Comparison of ENCODE assay signal across 9 cellular contexts in the genomic region with DNA sequence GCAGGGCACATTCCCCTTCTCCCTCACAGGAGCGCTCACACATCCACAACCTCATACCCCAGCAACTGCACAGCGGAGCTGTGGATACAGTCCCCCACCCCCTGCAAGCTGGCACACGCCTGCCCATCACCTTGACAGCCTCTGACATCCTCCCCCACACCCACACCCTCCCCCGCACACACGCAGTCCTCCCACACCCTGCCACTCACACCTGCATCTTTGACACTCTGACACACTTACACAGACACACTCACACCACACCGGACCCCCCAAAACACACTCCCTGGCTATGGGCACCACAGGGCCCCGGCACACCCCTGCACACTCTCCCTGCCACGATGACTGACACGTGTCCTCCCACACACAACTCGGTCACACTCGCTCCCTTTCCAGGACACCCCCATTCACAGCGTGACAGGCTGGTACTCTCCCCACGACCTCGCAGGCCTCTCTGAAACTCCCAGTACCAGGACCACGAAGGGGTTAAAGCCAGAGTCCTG. TPM values are rescaled to one million over a fixed set of nuclear protein-coding genes. Genes with fewer than 3 reads are reported as not detected.
DNase-seq lines count a peak whose midpoint lies in the region; ATAC-seq, FAIRE-seq and TF ChIP-seq lines count a peak whose summit lies in the region.
"Had no signal": no experiment of that assay in that cellular context is flagged by ENCODE, and none has a peak within 500 bp of the region (broad histone marks: within the 10 kb centered on the region; RNA-seq: fewer than 3 reads in every experiment).

No MANE protein-coding gene starts in this region.

- H3K27me3 ChIP-seq in K562 (ENCODE audit: control insufficient read depth in 2 of 2, insufficient read depth in 2 of 2, low read length in 2 of 2) (peaks cover 0 to 5% of the 10 kb centered on the region in 2 experiments; a peak in 2 of 5 replicates), vagina (peaks cover 7% of the 10 kb centered on the region)

- CTCF ChIA-PET in K562 (lab: Yijun Ruan, JAX; ENCODE audit: low intra/inter-chr PET ratio), result no interaction called here

- H2AFZ ChIP-seq in K562 (ENCODE audit: low read depth, low read length), result no peak overlapping the region

- H3K4me3 Mint-ChIP-seq in mesothelial cell of epicardium, result peak overlapping the region; percentile 65

- WGBS in K562 (ENCODE audit: insufficient coverage, low coverage, missing lambda C conversion rate), result 20% methylated on average over 10 of the region's 15 CpGs

- peaks cover 22% of the 10 kb centered on the region for H3K4me1 Mint-ChIP-seq in mesothelial cell of epicardium

- peak overlapping the region in 1 of 2 experiments; percentile 76; a peak in 1 of 4 replicates for H3K9ac ChIP-seq in K562 (ENCODE audit: insufficient read depth in 1 of 2, low read depth in 2 of 2, low read length in 2 of 2)

- in situ Hi-C loops in K562 (cut with MboI), result no loop called here

- FAIRE-seq in K562 (lab: Jason Lieb, UNC), result no peak

- H3K9me3 ChIP-seq in K562 (replicated peaks; ENCODE audit: control insufficient read depth, insufficient read depth, low read depth, low read length) (no peaks in the 10 kb centered on the region), vagina (no peaks in the 10 kb centered on the region)

- no peak overlapping the region for H3K27ac ChIP-seq in K562 (ENCODE audit: extremely low read depth, low read depth, low read length)
- H3K27ac ChIP-seq in vagina, result no peak overlapping the region

- intact Hi-C loops in K562 (cut with micrococcal nuclease), result no loop called here
- intact Hi-C loops in vagina (cut with DNase I), result no loop called here

- no peak for TF ChIP-seq CTCF in K562 (IDR thresholded peaks at IDR 0.05 in 2 of 3, conservative IDR thresholded peaks at IDR 0.05 in 1 of 3; ENCODE audit: insufficient read depth in 2 of 3, low read depth in 1 of 3, low read length in 3 of 3)
- TF ChIP-seq CTCF in mesothelial cell of epicardium (IDR thresholded peaks at IDR 0.05; ENCODE audit: unreplicated experiment), result no peak
- TF ChIP-seq CTCF in vagina (IDR thresholded peaks at IDR 0.05), result no peak

- TF ChIP-seq RAD21 in K562 (CRISPR knock-in tag; conservative IDR thresholded peaks at IDR 0.05 in 1 of 2, IDR thresholded peaks at IDR 0.05 in 1 of 2), result no peak

- POLR2A ChIA-PET in K562 (lab: Yijun Ruan, JAX), result no interaction called here

- H3K79me2 ChIP-seq in K562 (ENCODE audit: control insufficient read depth, insufficient read depth, low read length), result no peaks in the 10 kb centered on the region

- H3K36me3 Mint-ChIP-seq in mesothelial cell of epicardium, result no peaks in the 10 kb centered on the region

- TF ChIP-seq POLR2A in K562 (conservative IDR thresholded peaks at IDR 0.05) (no peak), vagina (IDR thresholded peaks at IDR 0.05) (no peak)

- ATAC-seq in K562, result no peak
- ATAC-seq in GM21786 (IDR thresholded peaks at IDR 0.05; ENCODE audit: unreplicated experiment), result no peak

- H4K20me1 ChIP-seq in K562 (replicated peaks; ENCODE audit: control insufficient read depth, insufficient read depth, low read length), result no peaks in the 10 kb centered on the region

- H3K4me2 ChIP-seq in K562 (ENCODE audit: insufficient read depth, low read length), result no peak overlapping the region

- H3K27ac Mint-ChIP-seq in mesothelial cell of epicardium, result no peak overlapping the region

- H3K27me3 Mint-ChIP-seq in mesothelial cell of epicardium (ENCODE audit: low read depth), result peaks cover 81% of the 10 kb centered on the region

- no peak for TF ChIP-seq EP300 in K562 (IDR thresholded peaks at IDR 0.05; ENCODE audit: low read length)

- no peaks in the 10 kb centered on the region for H3K9me3 Mint-ChIP-seq in mesothelial cell of epicardium

- H3K36me3 ChIP-seq in K562 (ENCODE audit: control insufficient read depth, insufficient read depth, low read length) (no peaks in the 10 kb centered on the region), vagina (no peaks in the 10 kb centered on the region)

- peak; percentile 24 for DNase-seq in stimulated activated CD4-positive, alpha-beta T cell treated with anti-CD3 and anti-CD28 coated beads, Interleukin-1b, Interleukin-23, amount 100 ng/mL, for 48 hours
- no peak for DNase-seq in stimulated activated CD4-positive, alpha-beta T cell treated with anti-CD3 and anti-CD28 coated beads, Interleukin-4, amount 100 ng/mL, for 1 hour
- DNase-seq in K562 (ENCODE audit: extremely low read depth in 1 of 4, low spot score in 3 of 4) (peak in 2 of 4 experiments; percentile 50 to 59), mesothelial cell of epicardium (ENCODE audit: low spot score in 2 of 2, unreplicated experiment in 2 of 2) (no peak), vagina (ENCODE audit: extremely low spot score in 2 of 2) (no peak), H4 (ENCODE audit: low spot score) (no peak), HUDEP-2 (lab: John Stamatoyannopoulos, UW; ENCODE audit: unreplicated experiment in 76 of 76) (no peak)

- H3K4me3 ChIP-seq in K562 (no peak overlapping the region), vagina (peak overlapping the region; percentile 34 to 42)

- H3K4me1 ChIP-seq in K562 (replicated peaks in 1 of 2; ENCODE audit: control insufficient read depth in 2 of 2, insufficient read depth in 2 of 2, low read length in 2 of 2) (peaks cover 3 to 49% of the 10 kb centered on the region in 2 experiments; a peak in 2 of 5 replicates), vagina (peaks cover 19% of the 10 kb centered on the region)

- BruUV-seq in K562 (replicated peaks; lab: Mats Ljungman, UMichigan), result no TSS peak

- no peaks in the 10 kb centered on the region for H3K9me1 ChIP-seq in K562 (ENCODE audit: control insufficient read depth, insufficient read depth, low read length)

RNA-seq across cellular contexts. Expression of gene PPP1R1B, which starts 0.5 kb away (rescaled TPM):
- total RNA-seq in K562 (2011; cell fraction: chromatin; rRNA removed; ENCODE audit: low replicate concordance), result not detected in 2 replicates
- not detected in 2 replicates for total RNA-seq in K562 (2011; cell fraction: nucleolus; rRNA removed)
- total RNA-seq in K562 (2011; cell fraction: nucleoplasm; rRNA removed), result not detected in 2 replicates
- not detected in 2 replicates for total RNA-seq in K562 (2014; rRNA removed)
- 0.07 TPM in 1 of 2 replicates, not detected in the other for total RNA-seq in K562 (2014; rRNA removed; fragmentation: Illumina TruSeq; extraction: Trizol)
- total RNA-seq in K562 (2015; rRNA removed; fragmentation: Illumina TruSeq; extraction: Trizol), result not detected in 2 replicates
- 0.18 TPM in 1 of 2 replicates, not detected in the other for total RNA-seq in K562 (2021)
- 0.10 TPM in 1 of 2 replicates, not detected in the other for polyA plus RNA-seq in K562 (2011; rRNA removed)
- polyA plus RNA-seq in K562 (2011; cell fraction: cytosol; rRNA removed), result 0.15 TPM in 1 of 2 replicates, not detected in the other
- 0.07 TPM in 1 of 2 replicates, not detected in the other for polyA plus RNA-seq in K562 (2011; cell fraction: nucleus; rRNA removed)
- polyA plus RNA-seq in K562 (2012), result 0.06 and 0.14 TPM in 2 replicates
- polyA plus RNA-seq in K562 (2014; fragmentation: Illumina TruSeq; extraction: Trizol), result 0.10 TPM in 1 of 2 replicates, not detected in the other
- under 1 TPM in 1 of 2 experiments, not detected in 1; 0.07 TPM for polyA plus RNA-seq in K562 (2014; fragmentation: Nextera tagmentation; extraction: Ambion mirVana)
- not detected in 2 replicates for polyA plus RNA-seq in K562 (2014; rRNA removed)
- not detected in 2 replicates for polyA minus RNA-seq in K562 (2011; rRNA and poly(A)+ RNA removed)
- polyA minus RNA-seq in K562 (2011; cell fraction: cytosol; rRNA and poly(A)+ RNA removed), result not detected in 2 replicates
- not detected in 2 replicates for polyA minus RNA-seq in K562 (2011; cell fraction: nucleus; rRNA and poly(A)+ RNA removed)
- total RNA-seq in mesothelial cell of epicardium, result 0.58 to 0.75 TPM (median 0.75 TPM) in 3 replicates
- 9.3 TPM for total RNA-seq in vagina
- not detected in 2 replicates for total RNA-seq in H4 (2014; rRNA removed; shearing (Covaris generic))
- total RNA-seq: HT1080 had no signal

RNA-seq across cellular contexts. Expression of gene STARD3, which starts 10.7 kb away (rescaled TPM):
- 89.9 and 212 TPM in 2 replicates for total RNA-seq in K562 (2011; cell fraction: chromatin; rRNA removed; ENCODE audit: low replicate concordance)
- total RNA-seq in K562 (2011; cell fraction: nucleolus; rRNA removed), result 162 and 190 TPM in 2 replicates
- 132 TPM in 2 replicates for total RNA-seq in K562 (2011; cell fraction: nucleoplasm; rRNA removed)
- total RNA-seq in K562 (2014; rRNA removed) (41.1 and 46.0 TPM in 2 replicates), K562 (2014; rRNA removed; fragmentation: Illumina TruSeq; extraction: Trizol) (18.6 and 22.0 TPM in 2 replicates), K562 (2015; rRNA removed; fragmentation: Illumina TruSeq; extraction: Trizol) (31.6 and 32.1 TPM in 2 replicates), K562 (2021) (60.2 and 69.3 TPM in 2 replicates), mesothelial cell of epicardium (55.6 to 56.6 TPM (median 56.2 TPM) in 3 replicates), vagina (148 TPM)
- polyA plus RNA-seq in K562 (2011; rRNA removed) (64.4 and 64.9 TPM in 2 replicates), K562 (2014; fragmentation: Illumina TruSeq; extraction: Trizol) (51.1 and 62.4 TPM in 2 replicates), K562 (2014; fragmentation: Nextera tagmentation; extraction: Ambion mirVana) (1 to 10 TPM in 1 of 2 experiments, under 1 TPM in 1; 0.63 to 1.9 TPM), K562 (2014; rRNA removed) (79.9 and 87.0 TPM in 2 replicates)
- polyA plus RNA-seq in K562 (2011; cell fraction: cytosol; rRNA removed), result 45.8 and 114 TPM in 2 replicates
- polyA plus RNA-seq in K562 (2011; cell fraction: nucleus; rRNA removed), result 254 and 418 TPM in 2 replicates
- 58.5 and 83.7 TPM in 2 replicates for polyA plus RNA-seq in K562 (2012)
- 27.4 and 54.1 TPM in 2 replicates for polyA minus RNA-seq in K562 (2011; rRNA and poly(A)+ RNA removed)
- 25.1 and 39.6 TPM in 2 replicates for polyA minus RNA-seq in K562 (2011; cell fraction: cytosol; rRNA and poly(A)+ RNA removed)
- polyA minus RNA-seq in K562 (2011; cell fraction: nucleus; rRNA and poly(A)+ RNA removed), result 62.2 and 85.6 TPM in 2 replicates
- total RNA-seq in H4 (2014; rRNA removed; shearing (Covaris generic)), result 20.7 and 22.9 TPM in 2 replicates

RNA-seq across cellular contexts. Expression of gene NEUROD2, which starts 18.5 kb away (rescaled TPM):
- total RNA-seq in K562 (2011; cell fraction: chromatin; rRNA removed; ENCODE audit: low replicate concordance), result not detected in 2 replicates
- not detected in 2 replicates for total RNA-seq in K562 (2011; cell fraction: nucleolus; rRNA removed)
- not detected in 2 replicates for total RNA-seq in K562 (2011; cell fraction: nucleoplasm; rRNA removed)
- total RNA-seq in K562 (2014; rRNA removed) (not detected in 2 replicates), K562 (2014; rRNA removed; fragmentation: Illumina TruSeq; extraction: Trizol) (not detected in 2 replicates), K562 (2015; rRNA removed; fragmentation: Illumina TruSeq; extraction: Trizol) (not detected in 2 replicates), K562 (2021) (not detected in 2 replicates), mesothelial cell of epicardium (0.09 TPM in 1 of 3 replicates, not detected in the others), vagina (not detected)
- polyA plus RNA-seq in K562 (2011; rRNA removed) (not detected in 2 replicates), K562 (2014; fragmentation: Illumina TruSeq; extraction: Trizol) (not detected in 2 replicates), K562 (2014; fragmentation: Nextera tagmentation; extraction: Ambion mirVana) (not detected), K562 (2014; rRNA removed) (not detected in 2 replicates)
- not detected in 2 replicates for polyA plus RNA-seq in K562 (2011; cell fraction: cytosol; rRNA removed)
- not detected in 2 replicates for polyA plus RNA-seq in K562 (2011; cell fraction: nucleus; rRNA removed)
- polyA plus RNA-seq in K562 (2012), result 0.01 TPM in 1 of 2 replicates, not detected in the other
- polyA minus RNA-seq in K562 (2011; rRNA and poly(A)+ RNA removed), result not detected in 2 replicates
- polyA minus RNA-seq in K562 (2011; cell fraction: cytosol; rRNA and poly(A)+ RNA removed), result not detected in 2 replicates
- polyA minus RNA-seq in K562 (2011; cell fraction: nucleus; rRNA and poly(A)+ RNA removed), result not detected in 2 replicates
- 0.02 TPM in 1 of 2 replicates, not detected in the other for total RNA-seq in H4 (2014; rRNA removed; shearing (Covaris generic))
- total RNA-seq: HT1080 had no signal

RNA-seq across cellular contexts. Expression of gene TCAP, which starts 38.9 kb away (rescaled TPM):
- 3.6 and 11.8 TPM in 2 replicates for total RNA-seq in K562 (2011; cell fraction: chromatin; rRNA removed; ENCODE audit: low replicate concordance)
- total RNA-seq in K562 (2011; cell fraction: nucleolus; rRNA removed), result 6.8 and 7.2 TPM in 2 replicates
- total RNA-seq in K562 (2011; cell fraction: nucleoplasm; rRNA removed), result 5.1 and 6.0 TPM in 2 replicates
- total RNA-seq in K562 (2014; rRNA removed) (0.82 and 1.2 TPM in 2 replicates), K562 (2014; rRNA removed; fragmentation: Illumina TruSeq; extraction: Trizol) (0.29 and 0.33 TPM in 2 replicates), K562 (2015; rRNA removed; fragmentation: Illumina TruSeq; extraction: Trizol) (0.98 and 1.4 TPM in 2 replicates), K562 (2021) (1.1 and 1.4 TPM in 2 replicates), mesothelial cell of epicardium (1.6 to 3.0 TPM (median 2.3 TPM) in 3 replicates), vagina (0.49 TPM)
- polyA plus RNA-seq in K562 (2011; rRNA removed) (0.58 and 0.67 TPM in 2 replicates), K562 (2014; fragmentation: Illumina TruSeq; extraction: Trizol) (0.65 and 0.73 TPM in 2 replicates), K562 (2014; fragmentation: Nextera tagmentation; extraction: Ambion mirVana) (not detected), K562 (2014; rRNA removed) (0.86 and 1.4 TPM in 2 replicates)
- polyA plus RNA-seq in K562 (2011; cell fraction: cytosol; rRNA removed), result 0.34 and 0.92 TPM in 2 replicates
- polyA plus RNA-seq in K562 (2011; cell fraction: nucleus; rRNA removed), result 3.7 and 7.7 TPM in 2 replicates
- 1.4 and 3.2 TPM in 2 replicates for polyA plus RNA-seq in K562 (2012)
- 0.33 and 0.53 TPM in 2 replicates for polyA minus RNA-seq in K562 (2011; rRNA and poly(A)+ RNA removed)
- not detected in 2 replicates for polyA minus RNA-seq in K562 (2011; cell fraction: cytosol; rRNA and poly(A)+ RNA removed)
- 1.6 and 2.2 TPM in 2 replicates for polyA minus RNA-seq in K562 (2011; cell fraction: nucleus; rRNA and poly(A)+ RNA removed)
- 0.81 TPM in 1 of 2 replicates, not detected in the other for total RNA-seq in H4 (2014; rRNA removed; shearing (Covaris generic))

RNA-seq across cellular contexts. Expression of gene PNMT, which starts 42.0 kb away (rescaled TPM):
- 0.81 and 8.9 TPM in 2 replicates for total RNA-seq in K562 (2011; cell fraction: chromatin; rRNA removed; ENCODE audit: low replicate concordance)
- 7.3 and 7.9 TPM in 2 replicates for total RNA-seq in K562 (2011; cell fraction: nucleolus; rRNA removed)
- total RNA-seq in K562 (2011; cell fraction: nucleoplasm; rRNA removed), result 6.0 and 8.4 TPM in 2 replicates
- total RNA-seq in K562 (2014; rRNA removed) (15.8 and 18.1 TPM in 2 replicates), K562 (2014; rRNA removed; fragmentation: Illumina TruSeq; extraction: Trizol) (2.0 and 3.0 TPM in 2 replicates), K562 (2015; rRNA removed; fragmentation: Illumina TruSeq; extraction: Trizol) (9.0 and 9.6 TPM in 2 replicates), K562 (2021) (17.2 and 17.4 TPM in 2 replicates), mesothelial cell of epicardium (1.7 to 2.1 TPM (median 1.7 TPM) in 3 replicates), vagina (5.6 TPM)
- polyA plus RNA-seq in K562 (2011; rRNA removed) (3.3 and 5.8 TPM in 2 replicates), K562 (2014; fragmentation: Illumina TruSeq; extraction: Trizol) (3.1 and 9.3 TPM in 2 replicates), K562 (2014; fragmentation: Nextera tagmentation; extraction: Ambion mirVana) (1 to 10 TPM in 1 of 2 experiments, under 1 TPM in 1; 0.55 to 1.5 TPM), K562 (2014; rRNA removed) (17.8 and 20.0 TPM in 2 replicates)
- 3.3 and 24.0 TPM in 2 replicates for polyA plus RNA-seq in K562 (2011; cell fraction: cytosol; rRNA removed)
- polyA plus RNA-seq in K562 (2011; cell fraction: nucleus; rRNA removed), result 8.7 and 33.8 TPM in 2 replicates
- polyA plus RNA-seq in K562 (2012), result 23.3 and 34.1 TPM in 2 replicates
- 0.21 and 1.8 TPM in 2 replicates for polyA minus RNA-seq in K562 (2011; rRNA and poly(A)+ RNA removed)
- polyA minus RNA-seq in K562 (2011; cell fraction: cytosol; rRNA and poly(A)+ RNA removed), result 1.5 and 6.7 TPM in 2 replicates
- polyA minus RNA-seq in K562 (2011; cell fraction: nucleus; rRNA and poly(A)+ RNA removed), result 1.00 and 1.8 TPM in 2 replicates
- total RNA-seq in H4 (2014; rRNA removed; shearing (Covaris generic)), result not detected in 2 replicates
- total RNA-seq: HT1080 had no signal
